1 cellular context compared by ENCODE assay signal in genomic region chr5:61327761-61328753, GRCh38.
TF ChIP-seq lines count a peak whose summit lies in the region.

No MANE protein-coding gene starts in this region.

TF ChIP-seq in HepG2, 621 proteins besides CTCF, POLR2A, EP300 and RAD21 (continued from another document):
- TF ChIP-seq SNAPC4 (CRISPR knock-in tag; IDR thresholded peaks at IDR 0.05) (no peak), HMG20A (CRISPR knock-in tag; IDR thresholded peaks at IDR 0.05; ENCODE audit: borderline replicate concordance) (peak; percentile 37; the same call in 1 of the 2 replicates), GATAD2A (CRISPR knock-in tag; IDR thresholded peaks at IDR 0.05) (peak; percentile 37; the same call in 1 of the 2 replicates), FOSL2 (CRISPR knock-in tag; IDR thresholded peaks at IDR 0.05) (peak; percentile 94), SMC3 (IDR thresholded peaks at IDR 0.05; ENCODE audit: low read length) (0 out of 2 replicates have a peak, but pooled peaks have one; percentile 13), FOXA1 (IDR thresholded peaks at IDR 0.05) (no peak), FOXA1 (CRISPR knock-in tag; IDR thresholded peaks at IDR 0.05) (peak; percentile 58), CEBPG (CRISPR knock-in tag; IDR thresholded peaks at IDR 0.05) (peak; percentile 58; the same call in 1 of the 2 replicates), KLF13 (CRISPR knock-in tag; IDR thresholded peaks at IDR 0.05) (no peak), HOXA5 (CRISPR knock-in tag; IDR thresholded peaks at IDR 0.05) (0 out of 2 replicates have a peak, but pooled peaks have one; percentile 18), HNF4A (CRISPR knock-in tag; IDR thresholded peaks at IDR 0.05) (0 out of 2 replicates have a peak, but pooled peaks have one; percentile 19), ARID5B (CRISPR knock-in tag; IDR thresholded peaks at IDR 0.05) (peak; percentile 42; the same call in 1 of the 2 replicates), HOMEZ (CRISPR knock-in tag; IDR thresholded peaks at IDR 0.05; ENCODE audit: low read depth) (0 out of 2 replicates have a peak, but pooled peaks have one; percentile 17), SMAD1 (CRISPR knock-in tag; IDR thresholded peaks at IDR 0.05; ENCODE audit: borderline replicate concordance, low read depth) (no peak), CEBPB (IDR thresholded peaks at IDR 0.05; ENCODE audit: borderline replicate concordance, low read depth, low read length) (peak; percentile 86), ZBTB21 (CRISPR knock-in tag; IDR thresholded peaks at IDR 0.05) (peak; percentile 28; the same call in 1 of the 2 replicates), FOXA3 (CRISPR knock-in tag; IDR thresholded peaks at IDR 0.05) (peak; percentile 75), ZNF383 (CRISPR knock-in tag; IDR thresholded peaks at IDR 0.05; ENCODE audit: borderline replicate concordance) (no peak), FOXP1 (IDR thresholded peaks at IDR 0.05) (no peak), FOXP1 (CRISPR knock-in tag; IDR thresholded peaks at IDR 0.05) (peak; percentile 19; the same call in 1 of the 2 replicates), SAP130 (CRISPR knock-in tag; IDR thresholded peaks at IDR 0.05; ENCODE audit: low read depth) (peak; percentile 30; the same call in 1 of the 2 replicates)
